ENCODE assay signal across 11 cellular contexts in genomic region chr16:70527315-70527996, GRCh38. TPM values are rescaled to one million over a fixed set of nuclear protein-coding genes. Genes with fewer than 3 reads are reported as not detected.
DNase-seq lines count a peak whose midpoint lies in the region; ATAC-seq and TF ChIP-seq lines count a peak whose summit lies in the region.
"Had no signal": no experiment of that assay in that cellular context is flagged by ENCODE, and none has a peak within 500 bp of the region (broad histone marks: within the 10 kb centered on the region; RNA-seq: fewer than 3 reads in every experiment).

No MANE protein-coding gene starts in this region.

- H3K27me3 ChIP-seq in DND-41 (ENCODE audit: insufficient read depth, low read length, poor library complexity) = no peaks in the 10 kb centered on the region
- H3K27me3 ChIP-seq in KMS-11 (ENCODE audit: insufficient read depth, low read depth) = no peaks in the 10 kb centered on the region
- no peaks in the 10 kb centered on the region for H3K27me3 ChIP-seq in adipocyte (replicated peaks; ENCODE audit: control insufficient read depth, insufficient read depth, low read length)
- no peaks in the 10 kb centered on the region for H3K27me3 ChIP-seq in neural cell (ENCODE audit: insufficient read depth, low read depth, low read length)
- H3K27me3 ChIP-seq: heart right ventricle had no signal

- TF ChIP-seq CTCF in DND-41 (IDR thresholded peaks at IDR 0.05; ENCODE audit: borderline replicate concordance, extremely low read depth, low read length, poor library complexity, severe bottlenecking) (no peak), KMS-11 (conservative IDR thresholded peaks at IDR 0.05; ENCODE audit: low read depth, low read length) (no peak), neural cell (IDR thresholded peaks at IDR 0.05; ENCODE audit: poor library complexity, severe bottlenecking) (no peak)

- H3K27ac ChIP-seq in DND-41 (ENCODE audit: low read length) (no peak overlapping the region), KMS-11 (no peak overlapping the region), neural cell (ENCODE audit: low read length) (no peak overlapping the region)
- H3K27ac ChIP-seq: heart right ventricle had no signal

- H3K4me1 ChIP-seq in DND-41 (ENCODE audit: insufficient read depth, low read length) (peaks cover 54% of the 10 kb centered on the region), KMS-11 (ENCODE audit: low read depth, poor library complexity, severe bottlenecking) (peaks cover 44% of the 10 kb centered on the region), adipocyte (ENCODE audit: control insufficient read depth, insufficient read depth, low read length) (peaks cover 35% of the 10 kb centered on the region)

- H3K36me3 ChIP-seq in DND-41 (ENCODE audit: insufficient read depth, low read length) (peaks cover 74% of the 10 kb centered on the region), KMS-11 (ENCODE audit: insufficient read depth) (peaks cover 40% of the 10 kb centered on the region; the same call in 1 of the 2 replicates), adipocyte (ENCODE audit: control insufficient read depth, insufficient read depth, low read length, severe bottlenecking) (peaks cover 52% of the 10 kb centered on the region), neural cell (ENCODE audit: insufficient read depth, low read length) (peaks cover 12% of the 10 kb centered on the region)

- ATAC-seq in DND-41 (ENCODE audit: insufficient read depth, low read depth) = no peak
- ATAC-seq in HG03378 (IDR thresholded peaks at IDR 0.05; ENCODE audit: unreplicated experiment) = no peak
- no peak for ATAC-seq in HG02973 (IDR thresholded peaks at IDR 0.05; ENCODE audit: unreplicated experiment)
- ATAC-seq: heart right ventricle had no signal

- DNase-seq in DND-41 (no peak), adipocyte (ENCODE audit: low read depth) (no peak), amniotic stem cell (lab: John Stamatoyannopoulos, UW) (no peak), T1000 (lab: John Stamatoyannopoulos, UW) (no peak)
- DNase-seq: DMS79, heart right ventricle, NCI-H2171 treated with DMSO at 0.1 percent for 48 hours had no signal

- H2AFZ ChIP-seq in DND-41 (ENCODE audit: low read depth, low read length) (no peak overlapping the region), KMS-11 (ENCODE audit: low read depth) (no peak overlapping the region), neural cell (ENCODE audit: low read depth, low read length) (no peak overlapping the region)

- H4K20me1 ChIP-seq in DND-41 (ENCODE audit: insufficient read depth, low read length) = peaks cover 62% of the 10 kb centered on the region
- H4K20me1 ChIP-seq in KMS-11 (ENCODE audit: insufficient read depth) = peaks cover 39% of the 10 kb centered on the region
- no peaks in the 10 kb centered on the region for H4K20me1 ChIP-seq in neural cell (ENCODE audit: insufficient read depth)

- H3K9ac ChIP-seq in DND-41 (ENCODE audit: low read depth, low read length) = 0 out of 2 replicates have a peak overlapping the region, but pooled peaks have one; percentile 41
- no peak overlapping the region for H3K9ac ChIP-seq in KMS-11
- peak overlapping the region; percentile 10 for H3K9ac ChIP-seq in adipocyte (ENCODE audit: low read length)
- no peak overlapping the region for H3K9ac ChIP-seq in neural cell (ENCODE audit: low read length)

- no peaks in the 10 kb centered on the region for H3F3A ChIP-seq in neural cell (ENCODE audit: insufficient read depth, low read length, poor library complexity, severe bottlenecking)

- H3K79me2 ChIP-seq in DND-41 (ENCODE audit: insufficient read depth, low read length) (peaks cover 96% of the 10 kb centered on the region), KMS-11 (ENCODE audit: insufficient read depth, low read depth) (peaks cover 97% of the 10 kb centered on the region), neural cell (replicated peaks; ENCODE audit: insufficient read depth, low read length) (peaks cover 62% of the 10 kb centered on the region)

- H3K9me3 ChIP-seq in DND-41 (ENCODE audit: insufficient read depth, low read length, severe bottlenecking) (no peaks in the 10 kb centered on the region), adipocyte (ENCODE audit: control insufficient read depth, low read length) (no peaks in the 10 kb centered on the region), neural cell (ENCODE audit: low read length) (no peaks in the 10 kb centered on the region)
- H3K9me3 ChIP-seq: heart right ventricle had no signal

- TF ChIP-seq EP300 in neural cell (conservative IDR thresholded peaks at IDR 0.05; ENCODE audit: poor library complexity, severe bottlenecking) = no peak

- H3K4me2 ChIP-seq in DND-41 (ENCODE audit: insufficient read depth, low read length) (peak overlapping the region; percentile 83), KMS-11 (peak overlapping the region; percentile 39), neural cell (ENCODE audit: low read length) (no peak overlapping the region)

- TF ChIP-seq RAD21 in neural cell (conservative IDR thresholded peaks at IDR 0.05) = no peak

- peak overlapping the region in 1 of 2 experiments; percentile 48; a peak in 1 of 4 replicates for H3K4me3 ChIP-seq in DND-41 (ENCODE audit: low read depth in 1 of 2, low read length in 2 of 2)
- H3K4me3 ChIP-seq in KMS-11 (IDR thresholded peaks at IDR 0.05; ENCODE audit: insufficient read depth, low read depth, low read length) = no peak overlapping the region
- H3K4me3 ChIP-seq in adipocyte (ENCODE audit: low read length) = no peak overlapping the region
- H3K4me3 ChIP-seq in neural cell (ENCODE audit: low read length) = peak overlapping the region; percentile 51
- H3K4me3 ChIP-seq: heart right ventricle had no signal

- H3K9me2 ChIP-seq in neural cell (ENCODE audit: insufficient read depth, low read length) = no peaks in the 10 kb centered on the region

TF ChIP-seq in neural cell, 6 proteins besides CTCF, POLR2A, EP300 and RAD21:
- TF ChIP-seq REST (IDR thresholded peaks at IDR 0.05; ENCODE audit: borderline replicate concordance) (no peak), POLR2AphosphoS5 (IDR thresholded peaks at IDR 0.05) (no peak), SMC3 (conservative IDR thresholded peaks at IDR 0.05; ENCODE audit: poor library complexity) (no peak), TAF1 (IDR thresholded peaks at IDR 0.05; ENCODE audit: low read depth) (no peak), EZH2 (IDR thresholded peaks at IDR 0.05; ENCODE audit: borderline replicate concordance, insufficient read depth, low read length, poor library complexity, severe bottlenecking) (no peak), MXI1 (conservative IDR thresholded peaks at IDR 0.05; ENCODE audit: poor library complexity, severe bottlenecking) (no peak)
TF ChIP-seq in neural cell: peak in this region for 0.

RNA-seq across cellular contexts. Expression of gene SF3B3, which starts 3.8 kb away (rescaled TPM):
- 88.2 and 90.0 TPM in 2 replicates for polyA plus RNA-seq in neural cell
- polyA minus RNA-seq in neural cell = 161 TPM in 2 replicates

RNA-seq across cellular contexts. Expression of gene COG4, which starts 4.1 kb away (rescaled TPM):
- 131 and 185 TPM in 2 replicates for polyA plus RNA-seq in neural cell
- polyA minus RNA-seq in neural cell = 71.6 and 74.2 TPM in 2 replicates

Comparison
In these comparisons a context has a peak if more than half of its experiments do, and no peak if none do; other contexts are left out.
1. H3K9ac ChIP-seq: peak in DND-41 (single experiment) and adipocyte (single experiment); none in KMS-11 (single experiment) and neural cell (single experiment).